ENCODE assay signal across 8 cellular contexts in genomic region chr7:102434039-102434481, GRCh38. TPM values are rescaled to one million over a fixed set of nuclear protein-coding genes. Genes with fewer than 3 reads are reported as not detected.
DNase-seq lines count a peak whose midpoint lies in the region; ATAC-seq, FAIRE-seq and TF ChIP-seq lines count a peak whose summit lies in the region.

No MANE protein-coding gene starts in this region.

- peak; percentile 54 to 61 for ATAC-seq in A549
- peak; percentile 22 for ATAC-seq in activated CD8-positive, alpha-beta T cell treated with anti-CD3 and anti-CD28 coated beads, Interleukin-2, amount 10 ng/mL, durations not matched to agents 7 days and 5 days
- no peak for ATAC-seq in GM19452 (IDR thresholded peaks at IDR 0.05; ENCODE audit: unreplicated experiment)

- peaks cover 30% of the 10 kb centered on the region for H3K4me1 ChIP-seq in A549
- peaks cover 22% of the 10 kb centered on the region for H3K4me1 ChIP-seq in left ventricle myocardium inferior
- peaks cover 11% of the 10 kb centered on the region for H3K4me1 ChIP-seq in smooth muscle cell (ENCODE audit: low read depth)

- H3K9ac ChIP-seq in smooth muscle cell (ENCODE audit: low read depth), result peak overlapping the region; percentile 94

- intact Hi-C loops in left ventricle myocardium inferior (cut with micrococcal nuclease), result no loop called here

- H2AFZ ChIP-seq in smooth muscle cell (ENCODE audit: low read depth), result no peak overlapping the region

- H3K9me3 ChIP-seq in A549, result no peaks in the 10 kb centered on the region
- no peaks in the 10 kb centered on the region for H3K9me3 ChIP-seq in left ventricle myocardium inferior (replicated peaks)
- no peaks in the 10 kb centered on the region for H3K9me3 ChIP-seq in smooth muscle cell (replicated peaks; ENCODE audit: low read depth)

- H3K27me3 Mint-ChIP-seq in activated CD8-positive, alpha-beta T cell treated with anti-CD3 and anti-CD28 coated beads, Interleukin-2, amount 10 ng/mL, durations not matched to agents 7 days and 5 days (ENCODE audit: low read depth), result no peaks in the 10 kb centered on the region

- H3K4me3 ChIP-seq in A549, result peak overlapping the region; percentile 89
- peak overlapping the region; percentile 89 for H3K4me3 ChIP-seq in left ventricle myocardium inferior
- H3K4me3 ChIP-seq in smooth muscle cell, result peak overlapping the region; percentile 70

- DNase-seq in A549 (ENCODE audit: low read depth in 1 of 2, low spot score in 1 of 2), result peak in 1 of 2 experiments; percentile 41
- DNase-seq in HEK293T (ENCODE audit: extremely low spot score), result no peak
- peak; percentile 47 for DNase-seq in activated CD8-positive, alpha-beta T cell treated with anti-CD3 and anti-CD28 coated beads, Interleukin-2, amount 10 ng/mL, durations not matched to agents 7 days and 5 days
- no peak for DNase-seq in left ventricle myocardium inferior
- DNase-seq in smooth muscle cell (lab: John Stamatoyannopoulos, UW; ENCODE audit: unreplicated experiment), result no peak
- no peak for DNase-seq in GM10248 (ENCODE audit: extremely low spot score)
- DNase-seq in 8988T, result no peak

- H3K36me3 Mint-ChIP-seq in activated CD8-positive, alpha-beta T cell treated with anti-CD3 and anti-CD28 coated beads, Interleukin-2, amount 10 ng/mL, durations not matched to agents 7 days and 5 days (ENCODE audit: low read depth), result peaks cover 36% of the 10 kb centered on the region

- no peaks in the 10 kb centered on the region for H3K9me3 Mint-ChIP-seq in activated CD8-positive, alpha-beta T cell treated with anti-CD3 and anti-CD28 coated beads, Interleukin-2, amount 10 ng/mL, durations not matched to agents 7 days and 5 days (ENCODE audit: insufficient read depth)

- 40% methylated on average over 9 of the region's 9 CpGs for WGBS in A549 (ENCODE audit: missing lambda C conversion rate)
- WGBS in smooth muscle cell (ENCODE audit: low lambda C conversion rate), result 50% methylated on average over 9 of the region's 9 CpGs

- POLR2A ChIA-PET in A549 (lab: Yijun Ruan, JAX) (interaction anchor here (0.6 to 1.8 kb wide), 4 partner anchors 9 to 38 kb away, joined by 3 to 22 read pairs (median 7); partner anchors contain the start of gene PRKRIP1), HEK293T (lab: Yijun Ruan, JAX) (interaction anchor here (0.9 kb wide), 1 partner anchor 30 kb away, joined by 3 read pairs; the partner anchor contains the start of genes ALKBH4 and LRWD1), GM10248 (lab: Yijun Ruan, JAX) (no interaction called here)
- POLR2A ChIA-PET in activated CD8-positive, alpha-beta T cell treated with anti-CD3 and anti-CD28 coated beads, Interleukin-2, amount 10 ng/mL, durations not matched to agents 7 days and 5 days (lab: Charles Lee), result interaction anchor here (1.0 to 1.5 kb wide), 5 partner anchors 8 to 38 kb away, joined by 3 to 6 read pairs (median 5); partner anchors contain the start of gene PRKRIP1

- H3K27me3 ChIP-seq in left ventricle myocardium inferior (ENCODE audit: low read depth) (no peaks in the 10 kb centered on the region), smooth muscle cell (ENCODE audit: low read depth) (no peaks in the 10 kb centered on the region)

- no peak for TF ChIP-seq RAD21 in A549 (conservative IDR thresholded peaks at IDR 0.05 in 1 of 2, IDR thresholded peaks at IDR 0.05 in 1 of 2)

- FAIRE-seq in A549 (lab: Jason Lieb, UNC), result no peak

- no peaks in the 10 kb centered on the region for H4K20me1 ChIP-seq in smooth muscle cell (ENCODE audit: low read depth)

- peaks cover 65% of the 10 kb centered on the region for H3K4me1 Mint-ChIP-seq in activated CD8-positive, alpha-beta T cell treated with anti-CD3 and anti-CD28 coated beads, Interleukin-2, amount 10 ng/mL, durations not matched to agents 7 days and 5 days (ENCODE audit: low read depth)

- peak overlapping the region; percentile 86 for H3K27ac Mint-ChIP-seq in activated CD8-positive, alpha-beta T cell treated with anti-CD3 and anti-CD28 coated beads, Interleukin-2, amount 10 ng/mL, durations not matched to agents 7 days and 5 days

- H3K4me3 Mint-ChIP-seq in activated CD8-positive, alpha-beta T cell treated with anti-CD3 and anti-CD28 coated beads, Interleukin-2, amount 10 ng/mL, durations not matched to agents 7 days and 5 days, result peak overlapping the region; percentile 88

- peak overlapping the region; percentile 91 for H3K4me2 ChIP-seq in A549
- H3K4me2 ChIP-seq in smooth muscle cell, result peak overlapping the region; percentile 98

- TF ChIP-seq POLR2A in A549 (IDR thresholded peaks at IDR 0.05; ENCODE audit: low read length), result no peak

- TF ChIP-seq CTCF in A549 (IDR thresholded peaks at IDR 0.05), result no peak
- TF ChIP-seq CTCF in left ventricle myocardium inferior (IDR thresholded peaks at IDR 0.05; ENCODE audit: borderline replicate concordance), result no peak
- no peak for TF ChIP-seq CTCF in smooth muscle cell (IDR thresholded peaks at IDR 0.05; ENCODE audit: borderline replicate concordance, insufficient read depth, poor library complexity, severe bottlenecking)
- TF ChIP-seq CTCF in GM10248 (IDR thresholded peaks at IDR 0.05; ENCODE audit: control extremely low read depth, extremely low read depth, low read depth, missing control alignments), result no peak

- CTCF ChIA-PET in A549 (lab: Yijun Ruan, JAX), result interaction anchor here (0.9 to 1.9 kb wide), 5 partner anchors 16 to 33 kb away, joined by 3 to 7 read pairs (median 3); no protein-coding TSS in a partner anchor
- CTCF ChIA-PET in HEK293T (lab: Yijun Ruan, JAX), result no interaction called here
- CTCF ChIA-PET in activated CD8-positive, alpha-beta T cell treated with anti-CD3 and anti-CD28 coated beads, Interleukin-2, amount 10 ng/mL, durations not matched to agents 7 days and 5 days (lab: Charles Lee), result interaction anchor here (0.7 to 7.5 kb wide), 5 partner anchors 8 to 30 kb away, joined by 3 to 43 read pairs (median 8); no protein-coding TSS in a partner anchor
- CTCF ChIA-PET in GM10248 (lab: Yijun Ruan, JAX), result interaction anchor here (1.0 to 2.5 kb wide), 7 partner anchors 8 to 29 kb away, joined by 3 to 10 read pairs (median 4); no protein-coding TSS in a partner anchor

- H3F3A ChIP-seq in smooth muscle cell (ENCODE audit: low read depth), result peaks cover 23% of the 10 kb centered on the region

- H3K36me3 ChIP-seq in left ventricle myocardium inferior, result no peaks in the 10 kb centered on the region
- H3K36me3 ChIP-seq in smooth muscle cell (ENCODE audit: low read depth), result no peaks in the 10 kb centered on the region

- H3K27ac ChIP-seq in A549 (peak overlapping the region; percentile 85 to 98), left ventricle myocardium inferior (replicated peaks) (peak overlapping the region; percentile 77), smooth muscle cell (ENCODE audit: low read depth) (peak overlapping the region; percentile 82)

- H3K79me2 ChIP-seq in smooth muscle cell (ENCODE audit: low read depth), result peaks cover 19% of the 10 kb centered on the region

- TF ChIP-seq EP300 in A549 (IDR thresholded peaks at IDR 0.05), result no peak

RNA-seq across cellular contexts. Expression of gene ORAI2, which starts 0.7 kb away (rescaled TPM):
- 12.8 and 14.6 TPM in 2 replicates for polyA plus RNA-seq in A549 (2011; rRNA removed)
- 28.6 and 38.2 TPM in 2 replicates for polyA plus RNA-seq in A549 (2012; cell fraction: cytosol; rRNA removed)
- polyA plus RNA-seq in A549 (2012; cell fraction: nucleus; rRNA removed), result 19.0 and 23.7 TPM in 2 replicates
- 17.3 to 22.1 TPM (median 21.8 TPM) in 3 replicates for polyA plus RNA-seq in A549 (2017; fragmentation: RNase III; extraction: RNeasy Plus Mini Kit Qiagen cat#74134 plus additional on column Dnase treatment)
- polyA minus RNA-seq in A549 (2011; rRNA and poly(A)+ RNA removed), result 14.6 and 16.9 TPM in 2 replicates
- total RNA-seq in activated CD8-positive, alpha-beta T cell treated with anti-CD3 and anti-CD28 coated beads, Interleukin-2, amount 10 ng/mL, durations not matched to agents 7 days and 5 days, result 10 to 100 TPM; 72.5 to 72.8 TPM
- total RNA-seq in left ventricle myocardium inferior, result 2.6 TPM
- total RNA-seq in smooth muscle cell, result 43.0 and 47.1 TPM in 2 replicates
- polyA plus RNA-seq in smooth muscle cell, result 66.1 and 69.8 TPM in 2 replicates

RNA-seq across cellular contexts. Expression of gene ALKBH4, which starts 30.6 kb away (rescaled TPM):
- 3.1 and 4.0 TPM in 2 replicates for polyA plus RNA-seq in A549 (2011; rRNA removed)
- polyA plus RNA-seq in A549 (2012; cell fraction: cytosol; rRNA removed), result 8.9 and 11.9 TPM in 2 replicates
- polyA plus RNA-seq in A549 (2012; cell fraction: nucleus; rRNA removed), result 6.6 and 7.0 TPM in 2 replicates
- 7.9 to 8.8 TPM (median 8.2 TPM) in 3 replicates for polyA plus RNA-seq in A549 (2017; fragmentation: RNase III; extraction: RNeasy Plus Mini Kit Qiagen cat#74134 plus additional on column Dnase treatment)
- 2.3 and 2.5 TPM in 2 replicates for polyA minus RNA-seq in A549 (2011; rRNA and poly(A)+ RNA removed)
- 10 to 100 TPM; 10.8 to 11.1 TPM for total RNA-seq in activated CD8-positive, alpha-beta T cell treated with anti-CD3 and anti-CD28 coated beads, Interleukin-2, amount 10 ng/mL, durations not matched to agents 7 days and 5 days
- total RNA-seq in left ventricle myocardium inferior, result 6.0 TPM
- total RNA-seq in smooth muscle cell, result 7.0 and 17.7 TPM in 2 replicates
- polyA plus RNA-seq in smooth muscle cell, result 15.7 and 16.0 TPM in 2 replicates

RNA-seq across cellular contexts. Expression of gene LRWD1, which starts 30.7 kb away (rescaled TPM):
- 10.7 and 14.9 TPM in 2 replicates for polyA plus RNA-seq in A549 (2011; rRNA removed)
- polyA plus RNA-seq in A549 (2012; cell fraction: cytosol; rRNA removed), result 28.4 and 34.9 TPM in 2 replicates
- 50.8 and 67.2 TPM in 2 replicates for polyA plus RNA-seq in A549 (2012; cell fraction: nucleus; rRNA removed)
- 26.3 to 28.7 TPM (median 28.1 TPM) in 3 replicates for polyA plus RNA-seq in A549 (2017; fragmentation: RNase III; extraction: RNeasy Plus Mini Kit Qiagen cat#74134 plus additional on column Dnase treatment)
- 17.9 TPM in 2 replicates for polyA minus RNA-seq in A549 (2011; rRNA and poly(A)+ RNA removed)
- 10 to 100 TPM; 16.7 to 21.7 TPM for total RNA-seq in activated CD8-positive, alpha-beta T cell treated with anti-CD3 and anti-CD28 coated beads, Interleukin-2, amount 10 ng/mL, durations not matched to agents 7 days and 5 days
- total RNA-seq in left ventricle myocardium inferior, result 11.2 TPM
- 10.0 and 13.1 TPM in 2 replicates for total RNA-seq in smooth muscle cell
- 21.2 and 23.5 TPM in 2 replicates for polyA plus RNA-seq in smooth muscle cell

RNA-seq across cellular contexts. Expression of gene PRKRIP1, which starts 37.9 kb away (rescaled TPM):
- polyA plus RNA-seq in A549 (2011; rRNA removed) (11.5 and 15.4 TPM in 2 replicates), A549 (2017; fragmentation: RNase III; extraction: RNeasy Plus Mini Kit Qiagen cat#74134 plus additional on column Dnase treatment) (21.3 to 25.6 TPM (median 24.1 TPM) in 3 replicates), smooth muscle cell (34.5 and 51.9 TPM in 2 replicates)
- polyA plus RNA-seq in A549 (2012; cell fraction: cytosol; rRNA removed), result 17.0 and 17.6 TPM in 2 replicates
- 35.6 and 40.7 TPM in 2 replicates for polyA plus RNA-seq in A549 (2012; cell fraction: nucleus; rRNA removed)
- polyA minus RNA-seq in A549 (2011; rRNA and poly(A)+ RNA removed), result 4.3 and 4.7 TPM in 2 replicates
- total RNA-seq in activated CD8-positive, alpha-beta T cell treated with anti-CD3 and anti-CD28 coated beads, Interleukin-2, amount 10 ng/mL, durations not matched to agents 7 days and 5 days, result 10 to 100 TPM; 26.8 to 28.1 TPM
- total RNA-seq in left ventricle myocardium inferior (11.1 TPM), smooth muscle cell (14.3 and 17.2 TPM in 2 replicates)

RNA-seq across cellular contexts. Expression of gene POLR2J, which starts 44.7 kb away (rescaled TPM):
- polyA plus RNA-seq in A549 (2011; rRNA removed) (70.5 and 99.0 TPM in 2 replicates), A549 (2017; fragmentation: RNase III; extraction: RNeasy Plus Mini Kit Qiagen cat#74134 plus additional on column Dnase treatment) (101 to 107 TPM (median 104 TPM) in 3 replicates), smooth muscle cell (92.2 and 94.4 TPM in 2 replicates)
- 189 and 192 TPM in 2 replicates for polyA plus RNA-seq in A549 (2012; cell fraction: cytosol; rRNA removed)
- polyA plus RNA-seq in A549 (2012; cell fraction: nucleus; rRNA removed), result 60.3 and 62.3 TPM in 2 replicates
- 25.1 and 34.7 TPM in 2 replicates for polyA minus RNA-seq in A549 (2011; rRNA and poly(A)+ RNA removed)
- 10 to 100 TPM; 55.7 to 62.0 TPM for total RNA-seq in activated CD8-positive, alpha-beta T cell treated with anti-CD3 and anti-CD28 coated beads, Interleukin-2, amount 10 ng/mL, durations not matched to agents 7 days and 5 days
- total RNA-seq in left ventricle myocardium inferior (55.8 TPM), smooth muscle cell (12.7 and 13.1 TPM in 2 replicates)

Comparison
In these comparisons a context has a peak if more than half of its experiments do, and no peak if none do; other contexts are left out.
1. RNA of gene ORAI2, which starts 0.7 kb away (total RNA-seq): 72.5 to 72.8 TPM in activated CD8-positive, alpha-beta T cell treated with anti-CD3 and anti-CD28 coated beads, Interleukin-2, amount 10 ng/mL, durations not matched to agents 7 days and 5 days and 43.0 to 47.1 TPM in smooth muscle cell; 2.6 TPM in left ventricle myocardium inferior (single experiment); every median in the first group is over 10 times any median in the second.
2. Peak in every context shown above with its lines, with median percentiles within 50 percentile points of each other: H3K27ac ChIP-seq and H3K4me3 ChIP-seq.